ENCODE assay signal across 23 cellular contexts in the genomic region with DNA sequence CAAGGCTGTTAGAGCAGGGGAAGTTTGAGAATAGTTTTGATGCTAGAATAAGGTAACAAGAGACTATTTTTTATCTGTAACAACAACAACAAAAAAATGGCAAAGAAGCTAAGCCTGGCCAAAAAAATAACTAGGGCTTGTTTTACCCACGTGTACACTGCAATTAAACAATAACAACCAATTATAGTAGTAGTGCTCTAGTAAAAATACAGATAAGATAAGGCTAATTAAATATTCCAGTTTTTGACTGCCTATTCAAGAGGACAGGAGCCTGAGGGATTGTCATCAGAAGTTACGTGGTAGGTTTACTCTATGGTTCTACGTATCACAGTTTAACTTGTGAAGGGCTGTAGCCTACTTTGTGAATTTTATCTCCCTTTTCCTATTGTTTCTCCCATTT.
"Had no signal": no experiment of that assay in that cellular context is flagged by ENCODE, and none has a peak within 500 bp of the region (broad histone marks: within the 10 kb centered on the region; RNA-seq: fewer than 3 reads in every experiment).

No MANE protein-coding gene starts in this region.

- ATAC-seq: body of pancreas; gastrocnemius medialis; left cardiac atrium; pancreas; psoas muscle; stimulated activated memory B cell treated with anti-CD40 and anti-IgM and Interleukin-4, amounts not matched to agents 10 μg/mL and 1 μg/mL and 100 μg/mL, for 72 hours had no signal

- H3K27ac ChIP-seq: body of pancreas, gastrocnemius medialis, pancreas, psoas muscle, sigmoid colon, stomach, thyroid gland had no signal

- H3K27me3 Mint-ChIP-seq: activated naive CD8-positive, alpha-beta T cell; naive B cell; stimulated activated memory B cell treated with anti-CD40 and anti-IgM and Interleukin-4, amounts not matched to agents 10 μg/mL and 1 μg/mL and 100 μg/mL, for 72 hours had no signal

- H3K4me3 Mint-ChIP-seq: activated naive CD8-positive, alpha-beta T cell; mesothelial cell of epicardium; naive B cell; stimulated activated memory B cell treated with anti-CD40 and anti-IgM and Interleukin-4, amounts not matched to agents 10 μg/mL and 1 μg/mL and 100 μg/mL, for 72 hours had no signal

- H3K27ac Mint-ChIP-seq: mesothelial cell of epicardium had no signal

- H3K4me1 Mint-ChIP-seq: mesothelial cell of epicardium had no signal

- DNase-seq: activated CD4-positive, alpha-beta T cell treated with anti-CD3 and anti-CD28 coated beads for 48 hours; activated CD4-positive, alpha-beta T cell treated with anti-CD3 and anti-CD28 coated beads, Interleukin-2, amount 50 U/mL, for 48 hours; activated CD8-positive, alpha-beta memory T cell treated with anti-CD3 and anti-CD28 coated beads for 24 hours; activated effector memory CD4-positive, alpha-beta T cell treated with Interleukin-2 at 50 U/mL for 16 hours; activated naive CD4-positive, alpha-beta T cell treated with Interleukin-2 at 50 U/mL for 16 hours; anterior cingulate cortex; body of pancreas; effector memory CD4-positive, alpha-beta T cell; gastrocnemius medialis; hippocampal formation; left cardiac atrium; mammary epithelial cell; naive B cell; pancreas; psoas muscle; sigmoid colon; small intestine; stimulated activated CD4-positive, alpha-beta T cell treated with anti-CD3 and anti-CD28 coated beads, Interleukin-4, amount 100 ng/mL, for 24 hours; stomach; thyroid gland had no signal

- H3K36me3 ChIP-seq: thyroid gland had no signal

- H3K27me3 ChIP-seq: body of pancreas, gastrocnemius medialis, pancreas, sigmoid colon, stomach, thyroid gland had no signal

- H3K9me3 ChIP-seq: body of pancreas, gastrocnemius medialis, pancreas, psoas muscle, sigmoid colon, stomach, thyroid gland had no signal

- H3K4me3 ChIP-seq: body of pancreas, gastrocnemius medialis, pancreas, psoas muscle, sigmoid colon, stomach, thyroid gland had no signal

- H3K4me1 ChIP-seq: body of pancreas, psoas muscle had no signal

- H3K9me3 Mint-ChIP-seq: mesothelial cell of epicardium; naive B cell; stimulated activated memory B cell treated with anti-CD40 and anti-IgM and Interleukin-4, amounts not matched to agents 10 μg/mL and 1 μg/mL and 100 μg/mL, for 72 hours had no signal
